Comparison of ENCODE assay signal across 16 cellular contexts in genomic region chr19:1616875-1617274, GRCh38. TPM values are rescaled to one million over a fixed set of nuclear protein-coding genes. Genes with fewer than 3 reads are reported as not detected.
DNase-seq lines count a peak whose midpoint lies in the region; ATAC-seq and TF ChIP-seq lines count a peak whose summit lies in the region.
"Had no signal": no experiment of that assay in that cellular context is flagged by ENCODE, and none has a peak within 500 bp of the region (broad histone marks: within the 10 kb centered on the region; RNA-seq: fewer than 3 reads in every experiment).

No MANE protein-coding gene starts in this region.

- peaks cover 7% of the 10 kb centered on the region for H3K4me1 ChIP-seq in CD4-positive, CD25-positive, alpha-beta regulatory T cell (ENCODE audit: control insufficient read depth, insufficient read depth, low read length, poor library complexity, severe bottlenecking)
- H3K4me1 ChIP-seq in gastroesophageal sphincter, result peaks cover 0 to 9% (median 0%) of the 10 kb centered on the region in 3 donors

- peaks cover 38% of the 10 kb centered on the region for H3K36me3 Mint-ChIP-seq in activated CD4-positive, alpha-beta T cell treated with anti-CD3 and anti-CD28 coated beads for 36 hours (ENCODE audit: low read depth)
- peaks cover 11% of the 10 kb centered on the region for H3K36me3 Mint-ChIP-seq in CD4-positive, CD25-positive, alpha-beta regulatory T cell
- H3K36me3 Mint-ChIP-seq in activated B cell treated with CpG ODN at 0.5 μM for 24 hours (ENCODE audit: low read depth) (peaks cover 69% of the 10 kb centered on the region), immature natural killer cell (peaks cover 0 to 3% (median 0%) of the 10 kb centered on the region in 3 donors)

- POLR2A ChIA-PET in activated CD4-positive, alpha-beta T cell treated with anti-CD3 and anti-CD28 coated beads for 36 hours (lab: Charles Lee), result interaction anchor here (0.6 kb wide), 1 partner anchor 226 kb away, joined by 3 read pairs; no protein-coding TSS in a partner anchor
- POLR2A ChIA-PET in activated B cell treated with CpG ODN at 0.5 μM for 24 hours (lab: Charles Lee), result interaction anchor here (0.6 to 1.8 kb wide), 8 partner anchors 8 to 56 kb away, joined by 3 to 7 read pairs (median 4); partner anchors contain the start of genes MBD3 and UQCR11

- no peaks in the 10 kb centered on the region for H3K9me3 ChIP-seq in CD4-positive, CD25-positive, alpha-beta regulatory T cell (ENCODE audit: control insufficient read depth in 2 of 2, low read length in 2 of 2)
- H3K9me3 ChIP-seq in gastroesophageal sphincter, result no peaks in the 10 kb centered on the region
- H3K9me3 ChIP-seq: esophagus muscularis mucosa, SK-N-SH, spleen had no signal

- H3K27me3 Mint-ChIP-seq in activated CD4-positive, alpha-beta T cell treated with anti-CD3 and anti-CD28 coated beads for 36 hours, result no peaks in the 10 kb centered on the region
- no peaks in the 10 kb centered on the region for H3K27me3 Mint-ChIP-seq in CD4-positive, CD25-positive, alpha-beta regulatory T cell
- no peaks in the 10 kb centered on the region for H3K27me3 Mint-ChIP-seq in activated B cell treated with CpG ODN at 0.5 μM for 24 hours
- H3K27me3 Mint-ChIP-seq in immature natural killer cell (ENCODE audit: low read depth in 3 of 3), result peaks cover 0 to 2% (median 2%) of the 10 kb centered on the region in 3 donors
- H3K27me3 Mint-ChIP-seq: dendritic cell treated with granulocyte-macrophage colony-stimulating factor and Interleukin-4, amounts not matched to agents 40 ng/mL and 50 ng/mL, for 4 days had no signal

- H3K36me3 ChIP-seq in CD4-positive, CD25-positive, alpha-beta regulatory T cell (ENCODE audit: control insufficient read depth, insufficient read depth, low read length), result peaks cover 27% of the 10 kb centered on the region
- peaks cover 0 to 97% of the 10 kb centered on the region in 2 donors for H3K36me3 ChIP-seq in gastroesophageal sphincter

- no peaks in the 10 kb centered on the region for H3K9me3 Mint-ChIP-seq in activated CD4-positive, alpha-beta T cell treated with anti-CD3 and anti-CD28 coated beads for 36 hours (ENCODE audit: low read depth)
- no peaks in the 10 kb centered on the region for H3K9me3 Mint-ChIP-seq in CD4-positive, CD25-positive, alpha-beta regulatory T cell
- no peaks in the 10 kb centered on the region for H3K9me3 Mint-ChIP-seq in activated B cell treated with CpG ODN at 0.5 μM for 24 hours
- H3K9me3 Mint-ChIP-seq in immature natural killer cell, result no peaks in the 10 kb centered on the region
- H3K9me3 Mint-ChIP-seq: dendritic cell treated with granulocyte-macrophage colony-stimulating factor and Interleukin-4, amounts not matched to agents 40 ng/mL and 50 ng/mL, for 4 days had no signal

- intact Hi-C loops in activated CD4-positive, alpha-beta T cell treated with anti-CD3 and anti-CD28 coated beads for 36 hours (cut with DNase I, micrococcal nuclease), result no loop called here
- intact Hi-C loops in activated B cell treated with CpG ODN at 0.5 μM for 24 hours (cut with micrococcal nuclease), result loop anchor here (1.0 kb wide), 1 partner anchor 10 kb away; no protein-coding TSS in a partner anchor

- H3K27me3 ChIP-seq in CD4-positive, CD25-positive, alpha-beta regulatory T cell (ENCODE audit: control insufficient read depth, insufficient read depth, low read length), result no peaks in the 10 kb centered on the region
- no peaks in the 10 kb centered on the region for H3K27me3 ChIP-seq in gastroesophageal sphincter
- H3K27me3 ChIP-seq: esophagus muscularis mucosa, hepatocyte, spleen had no signal

- WGBS in gastroesophageal sphincter (ENCODE audit: low coverage in 1 of 2), 2 donors, result 52 to 66% methylated on average over 3 of the region's 4 CpGs

- no peak for TF ChIP-seq EP300 in gastroesophageal sphincter (IDR thresholded peaks at IDR 0.05)

- peak; percentile 25 for DNase-seq in activated CD4-positive, alpha-beta T cell treated with anti-CD3 and anti-CD28 coated beads for 36 hours
- DNase-seq in activated CD4-positive, alpha-beta T cell treated with anti-CD3 and anti-CD28 coated beads, Interleukin-2, amount 50 U/mL, for 4 hours, result no peak
- peak in 1 of 3 donors; percentile 28 for DNase-seq in CD4-positive, CD25-positive, alpha-beta regulatory T cell
- no peak for DNase-seq in activated B cell treated with CpG ODN at 0.5 μM for 24 hours
- no peak for DNase-seq in immature natural killer cell
- DNase-seq in NCI-H2171 (lab: John Stamatoyannopoulos, UW), result no peak
- DNase-seq in inferior parietal cortex (ENCODE audit: extremely low spot score), result no peak
- DNase-seq: NCI-H1417, NCI-H446 treated with DMSO at 0.1 percent for 48 hours, posterior cingulate gyrus, SK-N-SH, spleen had no signal

- TF ChIP-seq CTCF in activated B cell treated with CpG ODN at 0.5 μM for 24 hours (IDR thresholded peaks at IDR 0.05) (no peak), gastroesophageal sphincter (IDR thresholded peaks at IDR 0.05) (no peak)

- ATAC-seq in activated CD4-positive, alpha-beta T cell treated with anti-CD3 and anti-CD28 coated beads for 36 hours, result peak; percentile 68
- no peak for ATAC-seq in CD4-positive, CD25-positive, alpha-beta regulatory T cell (ENCODE audit: low read depth in 2 of 2)
- ATAC-seq in activated B cell treated with CpG ODN at 0.5 μM for 24 hours (ENCODE audit: low read depth) (peak; percentile 45), gastroesophageal sphincter (no peak)

- CTCF ChIA-PET in activated CD4-positive, alpha-beta T cell treated with anti-CD3 and anti-CD28 coated beads for 36 hours (lab: Charles Lee), result interaction anchor here (0.5 to 0.7 kb wide), 2 partner anchors 9 to 23 kb away, joined by 3 to 4 read pairs; no protein-coding TSS in a partner anchor
- CTCF ChIA-PET in activated B cell treated with CpG ODN at 0.5 μM for 24 hours (lab: Charles Lee), result interaction anchor here (1.0 to 3.3 kb wide), 4 partner anchors 35 to 209 kb away, joined by 3 to 19 read pairs (median 4); no protein-coding TSS in a partner anchor

- H3K4me3 Mint-ChIP-seq in activated CD4-positive, alpha-beta T cell treated with anti-CD3 and anti-CD28 coated beads for 36 hours, result no peak overlapping the region
- H3K4me3 Mint-ChIP-seq in CD4-positive, CD25-positive, alpha-beta regulatory T cell, result no peak overlapping the region
- H3K4me3 Mint-ChIP-seq in activated B cell treated with CpG ODN at 0.5 μM for 24 hours (no peak overlapping the region), immature natural killer cell (no peak overlapping the region)
- H3K4me3 Mint-ChIP-seq: dendritic cell treated with granulocyte-macrophage colony-stimulating factor and Interleukin-4, amounts not matched to agents 40 ng/mL and 50 ng/mL, for 4 days had no signal

- H3K4me1 Mint-ChIP-seq in activated CD4-positive, alpha-beta T cell treated with anti-CD3 and anti-CD28 coated beads for 36 hours, result peaks cover 22% of the 10 kb centered on the region
- peaks cover 0 to 14% (median 9%) of the 10 kb centered on the region in 4 donors for H3K4me1 Mint-ChIP-seq in CD4-positive, CD25-positive, alpha-beta regulatory T cell
- H3K4me1 Mint-ChIP-seq in activated B cell treated with CpG ODN at 0.5 μM for 24 hours, result peaks cover 30% of the 10 kb centered on the region
- H3K4me1 Mint-ChIP-seq in immature natural killer cell, result peaks cover 2 to 8% of the 10 kb centered on the region in 2 donors

- H3K4me3 ChIP-seq in CD4-positive, CD25-positive, alpha-beta regulatory T cell (ENCODE audit: low read depth, low read length), result no peak overlapping the region
- H3K4me3 ChIP-seq in gastroesophageal sphincter, result no peak overlapping the region
- H3K4me3 ChIP-seq: esophagus muscularis mucosa, hepatocyte, spleen had no signal

- TF ChIP-seq POLR2A in gastroesophageal sphincter (IDR thresholded peaks at IDR 0.05), result no peak

- H3K27ac Mint-ChIP-seq in activated CD4-positive, alpha-beta T cell treated with anti-CD3 and anti-CD28 coated beads for 36 hours, result peak overlapping the region; percentile 82
- H3K27ac Mint-ChIP-seq in CD4-positive, CD25-positive, alpha-beta regulatory T cell, result peak overlapping the region; percentile 39 to 61 (median 55)
- H3K27ac Mint-ChIP-seq in activated B cell treated with CpG ODN at 0.5 μM for 24 hours, result peak overlapping the region; percentile 43
- H3K27ac Mint-ChIP-seq in immature natural killer cell, result peak overlapping the region in 5 of 6 donors; percentile 22 to 74 (median 60)
- H3K27ac Mint-ChIP-seq: dendritic cell treated with granulocyte-macrophage colony-stimulating factor and Interleukin-4, amounts not matched to agents 40 ng/mL and 50 ng/mL, for 4 days had no signal

- H3K27ac ChIP-seq in CD4-positive, CD25-positive, alpha-beta regulatory T cell (ENCODE audit: insufficient read depth, low read length, poor library complexity, severe bottlenecking), result no peak overlapping the region
- H3K27ac ChIP-seq in gastroesophageal sphincter, result peak overlapping the region in 1 of 4 donors; percentile 15
- H3K27ac ChIP-seq: hepatocyte had no signal

RNA-seq across cellular contexts. Expression of gene UQCR11, which starts 11.6 kb away (rescaled TPM):
- total RNA-seq in activated CD4-positive, alpha-beta T cell treated with anti-CD3 and anti-CD28 coated beads for 36 hours, result 100 to 1,000 TPM; 152 to 226 TPM
- 126 TPM for total RNA-seq in CD4-positive, CD25-positive, alpha-beta regulatory T cell
- 100 to 1,000 TPM; 574 to 819 (median 585) TPM for polyA plus RNA-seq in CD4-positive, CD25-positive, alpha-beta regulatory T cell
- 117 and 141 TPM in 2 replicates for total RNA-seq in activated B cell treated with CpG ODN at 0.5 μM for 24 hours
- 1,000 to 10,000 TPM in 1 of 3 donors, 100 to 1,000 TPM in 2; 572 to 1,041 (median 633) TPM for polyA plus RNA-seq in immature natural killer cell
- total RNA-seq in gastroesophageal sphincter, result 100 to 1,000 TPM in 1 of 4 donors, 10 to 100 TPM in 3; 78.2 to 102 (median 92.4) TPM

RNA-seq across cellular contexts. Expression of gene MBD3, which starts 24.2 kb away (rescaled TPM):
- 10 to 100 TPM; 68.9 to 87.5 TPM for total RNA-seq in activated CD4-positive, alpha-beta T cell treated with anti-CD3 and anti-CD28 coated beads for 36 hours
- total RNA-seq in CD4-positive, CD25-positive, alpha-beta regulatory T cell, result 39.7 TPM
- 1 to 10 TPM; 4.8 to 6.3 (median 5.6) TPM for polyA plus RNA-seq in CD4-positive, CD25-positive, alpha-beta regulatory T cell
- total RNA-seq in activated B cell treated with CpG ODN at 0.5 μM for 24 hours (91.9 and 96.9 TPM in 2 replicates), gastroesophageal sphincter (100 to 1,000 TPM in 1 of 4 donors, 10 to 100 TPM in 3; 80.3 to 159 (median 95.7) TPM)
- polyA plus RNA-seq in immature natural killer cell, result 10 to 100 TPM in 1 of 3 donors, 1 to 10 TPM in 2; 4.8 to 13.8 (median 6.9) TPM

RNA-seq across cellular contexts. Expression of gene TCF3, which starts 35.5 kb away (rescaled TPM):
- total RNA-seq in activated CD4-positive, alpha-beta T cell treated with anti-CD3 and anti-CD28 coated beads for 36 hours, result 100 to 1,000 TPM; 115 to 133 TPM
- 56.5 TPM for total RNA-seq in CD4-positive, CD25-positive, alpha-beta regulatory T cell
- polyA plus RNA-seq in CD4-positive, CD25-positive, alpha-beta regulatory T cell, result 1 to 10 TPM; 3.4 to 7.5 (median 3.6) TPM
- total RNA-seq in activated B cell treated with CpG ODN at 0.5 μM for 24 hours (139 and 143 TPM in 2 replicates), gastroesophageal sphincter (10 to 100 TPM; 21.2 to 62.0 (median 39.6) TPM)
- polyA plus RNA-seq in immature natural killer cell, result 1 to 10 TPM; 1.9 to 6.3 (median 6.0) TPM

RNA-seq across cellular contexts. Expression of gene MEX3D, which starts 48.8 kb away (rescaled TPM):
- total RNA-seq in activated CD4-positive, alpha-beta T cell treated with anti-CD3 and anti-CD28 coated beads for 36 hours, result 1 to 10 TPM; 6.2 to 6.7 TPM
- 3.6 TPM for total RNA-seq in CD4-positive, CD25-positive, alpha-beta regulatory T cell
- polyA plus RNA-seq in CD4-positive, CD25-positive, alpha-beta regulatory T cell, result under 1 TPM in 1 of 4 donors, not detected in 3; 0.21 TPM
- total RNA-seq in activated B cell treated with CpG ODN at 0.5 μM for 24 hours, result 2.1 and 2.5 TPM in 2 replicates
- under 1 TPM in 1 of 3 donors, not detected in 2; 0.21 TPM for polyA plus RNA-seq in immature natural killer cell
- total RNA-seq in gastroesophageal sphincter, result 10 to 100 TPM; 18.8 to 47.8 (median 28.7) TPM

Comparison
In these comparisons a context has a peak if more than half of its experiments do, and no peak if none do; other contexts are left out.
1. ATAC-seq: peak in activated CD4-positive, alpha-beta T cell treated with anti-CD3 and anti-CD28 coated beads for 36 hours (single experiment) and activated B cell treated with CpG ODN at 0.5 μM for 24 hours (single experiment); none in CD4-positive, CD25-positive, alpha-beta regulatory T cell (0 of 2) and gastroesophageal sphincter (single experiment).
2. Peak in every context shown above with its lines, with median percentiles within 50 percentile points of each other: H3K27ac Mint-ChIP-seq.